Comparison of ENCODE assay signal across 15 cellular contexts in the genomic region with DNA sequence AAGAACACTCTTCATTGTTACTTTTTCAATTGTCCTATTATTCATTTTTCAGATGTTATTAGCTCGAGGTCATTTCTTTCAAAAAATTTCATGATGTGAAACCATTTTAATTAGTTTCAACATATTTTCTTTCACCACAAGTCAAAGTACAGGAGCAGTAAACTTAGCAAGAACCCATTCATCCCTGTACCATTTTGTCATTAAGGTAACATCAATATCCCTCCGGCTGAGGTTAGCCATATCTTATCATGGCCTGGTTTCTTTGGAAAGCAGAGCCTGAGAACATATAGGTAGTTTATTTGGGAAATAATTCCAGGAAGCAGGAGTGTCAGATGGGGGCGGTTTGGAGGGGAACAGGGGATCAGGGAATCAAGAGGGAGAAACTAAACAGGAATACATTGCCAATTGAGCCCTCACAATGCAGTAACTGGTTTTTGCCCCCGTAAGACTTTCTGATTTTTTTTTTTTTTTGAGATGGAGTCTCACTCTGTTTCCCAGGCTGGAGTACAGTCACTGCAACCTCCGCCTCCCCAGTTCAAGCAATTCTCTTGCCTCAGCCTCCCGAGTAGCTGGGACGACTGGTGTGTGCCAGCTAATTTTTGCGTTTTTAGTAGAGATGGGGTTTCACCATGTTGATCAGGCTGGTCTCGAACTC.
DNase-seq lines count a peak whose midpoint lies in the region; ATAC-seq and TF ChIP-seq lines count a peak whose summit lies in the region.
"Had no signal": no experiment of that assay in that cellular context is flagged by ENCODE, and none has a peak within 500 bp of the region (broad histone marks: within the 10 kb centered on the region; RNA-seq: fewer than 3 reads in every experiment).

No MANE protein-coding gene starts in this region.

- H3K27me3 ChIP-seq in heart right ventricle: no peaks in the 10 kb centered on the region
- no peaks in the 10 kb centered on the region for H3K27me3 ChIP-seq in GM23338 (ENCODE audit: insufficient read depth)
- H3K27me3 ChIP-seq: uterus had no signal

- no peaks in the 10 kb centered on the region for H4K20me1 ChIP-seq in GM23338 (replicated peaks; ENCODE audit: insufficient read depth)

- H2AFZ ChIP-seq in GM23338: no peak overlapping the region

- ATAC-seq in heart right ventricle: no peak
- ATAC-seq in GM23338: no peak
- ATAC-seq in HG03159 (IDR thresholded peaks at IDR 0.05; ENCODE audit: unreplicated experiment): no peak

- H3K27ac Mint-ChIP-seq in GM23338 (peak overlapping the region; percentile 86), progenitor cell of endocrine pancreas (peak overlapping the region; percentile 45)
- peak overlapping the region; percentile 88 for H3K27ac Mint-ChIP-seq in activated naive CD8-positive, alpha-beta T cell treated with anti-CD3 and anti-CD28 coated beads for 36 hours

- H3K4me1 Mint-ChIP-seq in GM23338 (peaks cover 40% of the 10 kb centered on the region), progenitor cell of endocrine pancreas (ENCODE audit: low read depth) (peaks cover 42% of the 10 kb centered on the region)
- H3K4me1 Mint-ChIP-seq in activated naive CD8-positive, alpha-beta T cell treated with anti-CD3 and anti-CD28 coated beads for 36 hours: peaks cover 9% of the 10 kb centered on the region

- intact Hi-C loops in heart right ventricle (cut with DNase I) (no loop called here), cardiac septum (cut with DNase I) (loop anchor here (5.0 to 10.0 kb wide), 2 partner anchors 74 to 213 kb away; no protein-coding TSS in a partner anchor)

- peak overlapping the region in 7 of 10 donors; percentile 8 to 78 (median 41) for H3K27ac ChIP-seq in heart right ventricle
- H3K27ac ChIP-seq in GM23338 (ENCODE audit: low read depth): peak overlapping the region; percentile 96

- no peak overlapping the region for H3K4me2 ChIP-seq in GM23338

- TF ChIP-seq CTCF in heart right ventricle (IDR thresholded peaks at IDR 0.05): no peak
- TF ChIP-seq CTCF in GM23338 (conservative IDR thresholded peaks at IDR 0.05; ENCODE audit: low read depth in 2 of 2): no peak
- no peak for TF ChIP-seq CTCF in progenitor cell of endocrine pancreas (IDR thresholded peaks at IDR 0.05; ENCODE audit: unreplicated experiment)

- H3K4me3 Mint-ChIP-seq in GM23338 (no peak overlapping the region), progenitor cell of endocrine pancreas (ENCODE audit: low read depth) (no peak overlapping the region)
- no peak overlapping the region for H3K4me3 Mint-ChIP-seq in activated naive CD8-positive, alpha-beta T cell treated with anti-CD3 and anti-CD28 coated beads for 36 hours

- H3K9me3 ChIP-seq in heart right ventricle: no peaks in the 10 kb centered on the region
- H3K9me3 ChIP-seq: uterus had no signal

- H3K36me3 Mint-ChIP-seq in GM23338 (ENCODE audit: low read depth): peaks cover 10% of the 10 kb centered on the region
- peaks cover 4% of the 10 kb centered on the region for H3K36me3 Mint-ChIP-seq in activated naive CD8-positive, alpha-beta T cell treated with anti-CD3 and anti-CD28 coated beads for 36 hours
- H3K36me3 Mint-ChIP-seq in progenitor cell of endocrine pancreas (ENCODE audit: insufficient read depth): peaks cover 1% of the 10 kb centered on the region

- no peaks in the 10 kb centered on the region for H3K9me2 ChIP-seq in GM23338 (ENCODE audit: insufficient read depth)

- H3K36me3 ChIP-seq in heart right ventricle: no peaks in the 10 kb centered on the region
- no peaks in the 10 kb centered on the region for H3K36me3 ChIP-seq in GM23338 (ENCODE audit: insufficient read depth)
- H3K36me3 ChIP-seq: uterus had no signal

- H3K4me3 ChIP-seq in heart right ventricle: no peak overlapping the region
- H3K4me3 ChIP-seq in GM23338: no peak overlapping the region
- H3K4me3 ChIP-seq: skin epidermis, uterus had no signal

- DNase-seq in heart right ventricle: no peak
- no peak for DNase-seq in cardiac septum (ENCODE audit: low spot score)
- DNase-seq in GM23338 (ENCODE audit: low spot score): no peak
- DNase-seq in activated naive CD8-positive, alpha-beta T cell treated with anti-CD3 and anti-CD28 coated beads for 36 hours: no peak
- no peak for DNase-seq in progenitor cell of endocrine pancreas (ENCODE audit: low spot score, unreplicated experiment)
- DNase-seq in stimulated activated CD4-positive, alpha-beta T cell treated with anti-CD3 and anti-CD28 coated beads, Interleukin-2, amount 100 ng/mL, for 48 hours: no peak
- no peak for DNase-seq in UCSD-AML1 (lab: John Stamatoyannopoulos, UW; ENCODE audit: unreplicated experiment)
- DNase-seq: DMS79 treated with DMSO at 0.1 percent for 48 hours; midbrain; NCI-H1048; NCI-H2107; stimulated activated naive CD4-positive, alpha-beta T cell; uterus had no signal

- 86 to 90% methylated on average over 9 of the region's 9 CpGs for WGBS in heart right ventricle, 2 donors

- no peaks in the 10 kb centered on the region for H3F3A ChIP-seq in GM23338 (replicated peaks; ENCODE audit: low read depth)

- no peaks in the 10 kb centered on the region; the same call in 2 of the 3 replicates for H3K9me3 Mint-ChIP-seq in GM23338
- peaks cover 2% of the 10 kb centered on the region for H3K9me3 Mint-ChIP-seq in activated naive CD8-positive, alpha-beta T cell treated with anti-CD3 and anti-CD28 coated beads for 36 hours
- peaks cover 9% of the 10 kb centered on the region for H3K9me3 Mint-ChIP-seq in progenitor cell of endocrine pancreas (ENCODE audit: low read depth)

- H3K27me3 Mint-ChIP-seq in GM23338 (ENCODE audit: insufficient read depth, low read depth, poor library complexity) (no peaks in the 10 kb centered on the region), progenitor cell of endocrine pancreas (no peaks in the 10 kb centered on the region)
- H3K27me3 Mint-ChIP-seq in activated naive CD8-positive, alpha-beta T cell treated with anti-CD3 and anti-CD28 coated beads for 36 hours: no peaks in the 10 kb centered on the region

- H3K4me1 ChIP-seq in heart right ventricle (peaks cover 0 to 23% (median 0%) of the 10 kb centered on the region in 9 donors), GM23338 (ENCODE audit: insufficient read depth) (peaks cover 38% of the 10 kb centered on the region)
- H3K4me1 ChIP-seq: uterus had no signal

- H3K79me2 ChIP-seq in GM23338 (replicated peaks; ENCODE audit: insufficient read depth): no peaks in the 10 kb centered on the region

TF ChIP-seq in GM23338, 12 proteins besides CTCF, POLR2A, EP300 and RAD21 (continues in another document):
- TF ChIP-seq POLR2AphosphoS5 (IDR thresholded peaks at IDR 0.05; ENCODE audit: low read depth): no peak
- no peak for TF ChIP-seq JUNB (IDR thresholded peaks at IDR 0.05; ENCODE audit: unreplicated experiment)
- no peak for TF ChIP-seq ZNF114 (CRISPR knock-in tag; IDR thresholded peaks at IDR 0.05)
- TF ChIP-seq ZNF331 (CRISPR knock-in tag; IDR thresholded peaks at IDR 0.05; ENCODE audit: low read depth): no peak
- TF ChIP-seq EZH2phosphoT487 (IDR thresholded peaks at IDR 0.05; ENCODE audit: unreplicated experiment): no peak
